Comparison of ENCODE assay signal across 8 cellular contexts in the genomic region with DNA sequence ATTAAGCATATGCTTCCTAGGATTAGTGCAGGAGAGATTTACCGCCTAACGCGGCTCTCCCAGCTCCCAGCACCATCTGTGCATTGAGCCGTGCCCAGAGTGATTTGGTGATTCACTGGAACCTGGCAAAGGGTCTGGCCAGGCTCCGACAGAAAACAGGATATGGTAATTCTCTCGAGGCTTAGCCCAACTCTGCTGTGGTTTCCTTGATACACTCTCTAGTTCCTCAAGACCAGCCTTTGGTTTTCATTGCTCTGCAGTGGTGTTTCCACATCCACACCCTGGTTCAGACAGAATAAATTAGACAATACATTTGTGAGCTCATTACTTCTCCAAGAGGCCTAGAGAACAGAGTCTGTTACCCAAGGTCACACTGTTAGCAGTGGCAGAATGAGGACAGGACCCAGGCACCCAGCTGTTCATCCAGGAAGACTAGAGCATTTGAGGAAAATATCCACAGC. TPM values are rescaled to one million over a fixed set of nuclear protein-coding genes. Genes with fewer than 3 reads are reported as not detected.
DNase-seq lines count a peak whose midpoint lies in the region; ATAC-seq, FAIRE-seq and TF ChIP-seq lines count a peak whose summit lies in the region.

No MANE protein-coding gene starts in this region.

- peak; percentile 41 for DNase-seq in D721Med (ENCODE audit: insufficient read length, low spot score)
- DNase-seq in SKM-1 (lab: John Stamatoyannopoulos, UW; ENCODE audit: unreplicated experiment), result peak; percentile 93
- DNase-seq in dermis blood vessel endothelial cell, result peak; percentile 69
- peak; percentile 58 for DNase-seq in pons (ENCODE audit: low spot score)
- DNase-seq in midbrain (lab: John Stamatoyannopoulos, UW), result no peak
- no peak for DNase-seq in NCI-H774 (lab: John Stamatoyannopoulos, UW)

- peak; percentile 98 for FAIRE-seq in D721Med (lab: Jason Lieb, UNC)

- no peak for TF ChIP-seq CTCF in D721Med (IDR thresholded peaks at IDR 0.05; ENCODE audit: insufficient read depth, missing control alignments)

- ATAC-seq in GM19328 (IDR thresholded peaks at IDR 0.05; ENCODE audit: unreplicated experiment) (peak; percentile 65), HG03469 (IDR thresholded peaks at IDR 0.05; ENCODE audit: unreplicated experiment) (peak; percentile 58)

RNA-seq across cellular contexts. Expression of gene SMAD2, which starts 23.0 kb away (rescaled TPM):
- total RNA-seq in dermis blood vessel endothelial cell, result 118 and 171 TPM in 2 replicates

Comparison
In these comparisons a context has a peak if more than half of its experiments do, and no peak if none do; other contexts are left out.
1. DNase-seq: peak in D721Med (single experiment), SKM-1 (single experiment), dermis blood vessel endothelial cell (single experiment) and pons (single experiment); none in midbrain (single experiment) and NCI-H774 (single experiment).